In the genomic region with DNA sequence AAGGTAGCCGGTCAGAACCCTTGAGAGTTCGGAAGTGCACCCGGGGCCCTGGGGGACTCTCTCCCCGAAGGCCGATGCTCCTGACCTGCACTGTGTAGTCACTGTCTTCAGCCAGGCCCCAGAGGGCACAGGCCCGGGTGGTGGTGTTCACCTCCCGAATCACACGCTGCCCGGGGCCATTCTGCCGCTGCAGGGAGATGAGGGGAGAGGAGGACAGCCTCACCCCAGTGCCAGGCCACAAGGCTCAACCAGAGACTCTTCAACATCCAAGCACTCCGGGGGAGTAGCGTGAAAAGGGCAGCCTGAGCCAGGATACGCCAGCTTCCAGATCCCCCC, we compare ENCODE assay signal across 10 cellular contexts. TPM values are rescaled to one million over a fixed set of nuclear protein-coding genes. Genes with fewer than 3 reads are reported as not detected.
A peak's percentile ranks its signal among the peaks of the same experiment; 100 is the strongest.
DNase-seq lines count a peak whose midpoint lies in the region; ATAC-seq and TF ChIP-seq lines count a peak whose summit lies in the region.
"Had no signal": no experiment of that assay in that cellular context is flagged by ENCODE, and none has a peak within 500 bp of the region (broad histone marks: within the 10 kb centered on the region; RNA-seq: fewer than 3 reads in every experiment).

No MANE protein-coding gene starts in this region.

- intact Hi-C loops in CD4-positive, alpha-beta memory T cell (cut with micrococcal nuclease) = no loop called here
- intact Hi-C loops in activated CD4-positive, alpha-beta memory T cell treated with anti-CD3 and anti-CD28 coated beads for 36 hours (cut with micrococcal nuclease) = no loop called here
- intact Hi-C loops in esophagus muscularis mucosa (cut with DNase I) = no loop called here

- CTCF ChIA-PET in CD4-positive, alpha-beta memory T cell (lab: Charles Lee; ENCODE audit: partially characterized antibody) = interaction anchor here (0.9 kb wide), 1 partner anchor 191 kb away, joined by 3 read pairs; no protein-coding TSS in a partner anchor
- CTCF ChIA-PET in activated CD4-positive, alpha-beta memory T cell treated with anti-CD3 and anti-CD28 coated beads for 36 hours (lab: Charles Lee) = no interaction called here

- peak overlapping the region; percentile 25 to 64 (median 54) for H3K4me3 Mint-ChIP-seq in CD4-positive, alpha-beta memory T cell
- peak overlapping the region; percentile 44 for H3K4me3 Mint-ChIP-seq in activated CD4-positive, alpha-beta memory T cell treated with anti-CD3 and anti-CD28 coated beads for 36 hours

- no peak overlapping the region for H4K8ac ChIP-seq in neuronal stem cell (ENCODE audit: low read depth, low read length)

- no peak for DNase-seq in CD4-positive, alpha-beta memory T cell
- DNase-seq in activated CD4-positive, alpha-beta memory T cell treated with anti-CD3 and anti-CD28 coated beads for 36 hours = no peak
- no peak for DNase-seq in esophagus muscularis mucosa (ENCODE audit: extremely low spot score)
- DNase-seq in neuronal stem cell (ENCODE audit: low spot score) = no peak
- no peak for DNase-seq in NCI-H2081 (lab: John Stamatoyannopoulos, UW)
- DNase-seq in middle frontal gyrus (ENCODE audit: extremely low spot score, low spot score) = no peak

- H2AK5ac ChIP-seq in neuronal stem cell (ENCODE audit: low read depth, low read length) = no peak overlapping the region

- no peak overlapping the region for H3K9ac ChIP-seq in neuronal stem cell (ENCODE audit: low read depth, low read length, poor library complexity)

- peaks cover 31% of the 10 kb centered on the region for H3K27me3 ChIP-seq in CD4-positive, alpha-beta memory T cell (ENCODE audit: insufficient read depth, low read length)
- H3K27me3 ChIP-seq in esophagus muscularis mucosa (peaks cover 0 to 4% (median 2%) of the 10 kb centered on the region in 4 donors), neuronal stem cell (ENCODE audit: control insufficient read depth in 3 of 3, insufficient read depth in 3 of 3, low read depth in 1 of 3, low read length in 3 of 3) (peaks cover 0 to 41% (median 10%) of the 10 kb centered on the region in 3 experiments)

- H3K4me1 Mint-ChIP-seq in CD4-positive, alpha-beta memory T cell = peaks cover 9 to 29% (median 21%) of the 10 kb centered on the region in 4 donors
- peaks cover 27% of the 10 kb centered on the region for H3K4me1 Mint-ChIP-seq in activated CD4-positive, alpha-beta memory T cell treated with anti-CD3 and anti-CD28 coated beads for 36 hours (ENCODE audit: low read depth)

- no peak overlapping the region for H3K14ac ChIP-seq in neuronal stem cell (ENCODE audit: low read length)

- H3K27me3 Mint-ChIP-seq in CD4-positive, alpha-beta memory T cell = peaks cover 31 to 33% of the 10 kb centered on the region in 2 donors
- peaks cover 36% of the 10 kb centered on the region for H3K27me3 Mint-ChIP-seq in activated CD4-positive, alpha-beta memory T cell treated with anti-CD3 and anti-CD28 coated beads for 36 hours

- ATAC-seq in GM18505 (IDR thresholded peaks at IDR 0.05; ENCODE audit: unreplicated experiment) (no peak), GM21576 (IDR thresholded peaks at IDR 0.05; ENCODE audit: unreplicated experiment) (no peak)

- H2BK5ac ChIP-seq in neuronal stem cell (ENCODE audit: low read length) = no peak overlapping the region

- H2BK120ac ChIP-seq in neuronal stem cell (ENCODE audit: low read depth, low read length) = no peak overlapping the region

- H3K23ac ChIP-seq in neuronal stem cell (ENCODE audit: low read depth, low read length, poor library complexity) = peak overlapping the region; percentile 62

- H3K79me1 ChIP-seq in neuronal stem cell (ENCODE audit: low read depth, low read length) = peaks cover 3% of the 10 kb centered on the region

- H3K27ac Mint-ChIP-seq in CD4-positive, alpha-beta memory T cell = peak overlapping the region in 2 of 7 donors; percentile 32 to 44
- H3K27ac Mint-ChIP-seq in activated CD4-positive, alpha-beta memory T cell treated with anti-CD3 and anti-CD28 coated beads for 36 hours = no peak overlapping the region

- no peaks in the 10 kb centered on the region for H3K36me3 ChIP-seq in CD4-positive, alpha-beta memory T cell (ENCODE audit: insufficient read depth, low read length)
- peaks cover 0 to 8% (median 0%) of the 10 kb centered on the region in 4 donors for H3K36me3 ChIP-seq in esophagus muscularis mucosa
- no peaks in the 10 kb centered on the region for H3K36me3 ChIP-seq in neuronal stem cell (replicated peaks in 1 of 2; ENCODE audit: control insufficient read depth in 2 of 2, insufficient read depth in 2 of 2, low read length in 2 of 2)

- TF ChIP-seq CTCF in esophagus muscularis mucosa (IDR thresholded peaks at IDR 0.05) = no peak

- H3K18ac ChIP-seq in neuronal stem cell (ENCODE audit: low read length) = peak overlapping the region; percentile 95

- H4K91ac ChIP-seq in neuronal stem cell (ENCODE audit: low read depth, low read length, poor library complexity) = no peak overlapping the region

- no peaks in the 10 kb centered on the region for H3K9me3 ChIP-seq in CD4-positive, alpha-beta memory T cell (ENCODE audit: control insufficient read depth in 1 of 2, low read length in 2 of 2)
- H3K9me3 ChIP-seq in esophagus muscularis mucosa = no peaks in the 10 kb centered on the region
- no peaks in the 10 kb centered on the region for H3K9me3 ChIP-seq in neuronal stem cell (replicated peaks in 1 of 2; ENCODE audit: control insufficient read depth in 2 of 2, insufficient read depth in 1 of 2, low read depth in 1 of 2, low read length in 2 of 2)

- H2BK12ac ChIP-seq in neuronal stem cell (ENCODE audit: low read length) = peak overlapping the region; percentile 11

- H3K4me2 ChIP-seq in neuronal stem cell (ENCODE audit: insufficient read depth, low read length, poor library complexity, severe bottlenecking) = peak overlapping the region; percentile 85

- H3K9me3 Mint-ChIP-seq in CD4-positive, alpha-beta memory T cell = no peaks in the 10 kb centered on the region
- no peaks in the 10 kb centered on the region for H3K9me3 Mint-ChIP-seq in activated CD4-positive, alpha-beta memory T cell treated with anti-CD3 and anti-CD28 coated beads for 36 hours

- WGBS in esophagus muscularis mucosa = 95% methylated on average over 10 of the region's 13 CpGs
- WGBS in neuronal stem cell (ENCODE audit: extremely low coverage in 2 of 2, insufficient read length in 2 of 2, insufficient replicate concordance in 1 of 2), 2 donors = no CpG with 5 or more reads among the region's 13 CpGs

- H2AFZ ChIP-seq in neuronal stem cell (ENCODE audit: low read length) = peak overlapping the region; percentile 100

- peaks cover 22% of the 10 kb centered on the region for H3K4me1 ChIP-seq in CD4-positive, alpha-beta memory T cell (ENCODE audit: insufficient read depth, low read length)
- H3K4me1 ChIP-seq in esophagus muscularis mucosa = peaks cover 5 to 35% (median 27%) of the 10 kb centered on the region in 4 donors
- peaks cover 6 to 13% of the 10 kb centered on the region in 2 donors for H3K4me1 ChIP-seq in neuronal stem cell (ENCODE audit: control insufficient read depth in 2 of 2, insufficient read depth in 1 of 2, low read depth in 1 of 2, low read length in 2 of 2)

- no peak overlapping the region for H3K27ac ChIP-seq in CD4-positive, alpha-beta memory T cell (ENCODE audit: low read depth, low read length)
- H3K27ac ChIP-seq in esophagus muscularis mucosa (replicated peaks in 1 of 4) (peak overlapping the region; percentile 63 to 74 (median 70)), neuronal stem cell (replicated peaks; ENCODE audit: low read length) (no peak overlapping the region)

- H2BK15ac ChIP-seq in neuronal stem cell (ENCODE audit: low read length) = peak overlapping the region; percentile 21

- H3K36me3 Mint-ChIP-seq in CD4-positive, alpha-beta memory T cell = no peaks in the 10 kb centered on the region
- H3K36me3 Mint-ChIP-seq in activated CD4-positive, alpha-beta memory T cell treated with anti-CD3 and anti-CD28 coated beads for 36 hours = peaks cover 3% of the 10 kb centered on the region

- TF ChIP-seq EP300 in esophagus muscularis mucosa (IDR thresholded peaks at IDR 0.05) = no peak

- POLR2A ChIA-PET in CD4-positive, alpha-beta memory T cell (lab: Charles Lee; ENCODE audit: partially characterized antibody) = no interaction called here
- POLR2A ChIA-PET in activated CD4-positive, alpha-beta memory T cell treated with anti-CD3 and anti-CD28 coated beads for 36 hours (lab: Charles Lee) = interaction anchor here (1.1 kb wide), 1 partner anchor 65 kb away, joined by 4 read pairs; the partner anchor contains the start of gene NRBP1

- no peak for TF ChIP-seq POLR2A in esophagus muscularis mucosa (IDR thresholded peaks at IDR 0.05; ENCODE audit: low read depth)
- TF ChIP-seq POLR2A in GM18505 (IDR thresholded peaks at IDR 0.05; ENCODE audit: borderline replicate concordance, extremely low read depth, insufficient read depth, insufficient read length) = no peak

- no peak overlapping the region for H3K4me3 ChIP-seq in CD4-positive, alpha-beta memory T cell (ENCODE audit: low read length in 2 of 2)
- peak overlapping the region in 2 of 4 donors; percentile 78 to 79 for H3K4me3 ChIP-seq in esophagus muscularis mucosa
- peak overlapping the region in 1 of 2 donors; percentile 65 for H3K4me3 ChIP-seq in neuronal stem cell (ENCODE audit: low read length in 2 of 2)

- no peak overlapping the region for H3K4ac ChIP-seq in neuronal stem cell (ENCODE audit: low read length)

RNA-seq across cellular contexts. Expression of gene FNDC4, which starts 1.1 kb away (rescaled TPM):
- not detected for total RNA-seq in CD4-positive, alpha-beta memory T cell
- polyA plus RNA-seq in CD4-positive, alpha-beta memory T cell = under 1 TPM in 1 of 2 donors, not detected in 1; 0.11 TPM
- total RNA-seq in activated CD4-positive, alpha-beta memory T cell treated with anti-CD3 and anti-CD28 coated beads for 36 hours = under 1 TPM; 0.22 to 0.38 TPM
- total RNA-seq in esophagus muscularis mucosa = 10 to 100 TPM in 2 of 4 donors, 1 to 10 TPM in 2; 3.3 to 12.6 (median 9.8) TPM
- polyA plus RNA-seq in neuronal stem cell (2013, experiment 1 of 2) = 19.2 TPM
- 17.6 TPM for polyA plus RNA-seq in neuronal stem cell (2013, experiment 2 of 2)
- total RNA-seq: T-helper 2 cell treated with Interferon-gamma antibody and Interleukin-4, amounts not matched to agents 100 ng/mL and 5 ng/mL, for 36 hours had no signal

RNA-seq across cellular contexts. Expression of gene GCKR, which starts 2.7 kb away (rescaled TPM):
- not detected for total RNA-seq in CD4-positive, alpha-beta memory T cell
- polyA plus RNA-seq in CD4-positive, alpha-beta memory T cell = not detected
- not detected for total RNA-seq in activated CD4-positive, alpha-beta memory T cell treated with anti-CD3 and anti-CD28 coated beads for 36 hours
- under 1 TPM in 1 of 4 donors, not detected in 3; 0.23 TPM for total RNA-seq in esophagus muscularis mucosa
- 0.36 TPM for polyA plus RNA-seq in neuronal stem cell (2013, experiment 1 of 2)
- polyA plus RNA-seq in neuronal stem cell (2013, experiment 2 of 2) = 0.26 TPM
- total RNA-seq: T-helper 2 cell treated with Interferon-gamma antibody and Interleukin-4, amounts not matched to agents 100 ng/mL and 5 ng/mL, for 36 hours had no signal

RNA-seq across cellular contexts. Expression of gene IFT172, which starts 4.4 kb away (rescaled TPM):
- total RNA-seq in CD4-positive, alpha-beta memory T cell = 10 to 100 TPM; 23.6 to 24.4 TPM
- polyA plus RNA-seq in CD4-positive, alpha-beta memory T cell = 1 to 10 TPM; 2.1 to 5.2 TPM
- total RNA-seq in activated CD4-positive, alpha-beta memory T cell treated with anti-CD3 and anti-CD28 coated beads for 36 hours = 1 to 10 TPM; 7.7 to 8.2 TPM
- total RNA-seq in esophagus muscularis mucosa = 10 to 100 TPM; 12.1 to 29.7 (median 25.0) TPM
- polyA plus RNA-seq in neuronal stem cell (2013, experiment 1 of 2) = 8.4 TPM
- 8.7 TPM for polyA plus RNA-seq in neuronal stem cell (2013, experiment 2 of 2)

RNA-seq across cellular contexts. Expression of gene KRTCAP3, which starts 51.7 kb away (rescaled TPM):
- total RNA-seq in CD4-positive, alpha-beta memory T cell = 10 to 100 TPM; 23.6 to 23.9 TPM
- polyA plus RNA-seq in CD4-positive, alpha-beta memory T cell = 1 to 10 TPM; 1.8 to 9.4 TPM
- total RNA-seq in activated CD4-positive, alpha-beta memory T cell treated with anti-CD3 and anti-CD28 coated beads for 36 hours = 1 to 10 TPM; 5.4 to 6.4 TPM
- under 1 TPM in 1 of 4 donors, not detected in 3; 0.45 TPM for total RNA-seq in esophagus muscularis mucosa
- polyA plus RNA-seq in neuronal stem cell (2013, experiment 1 of 2) = 5.7 TPM
- 5.2 TPM for polyA plus RNA-seq in neuronal stem cell (2013, experiment 2 of 2)
- total RNA-seq: pulmonary artery endothelial cell had no signal

Comparison
In these comparisons a context has a peak if more than half of its experiments do, and no peak if none do; other contexts are left out.
1. H3K27ac ChIP-seq: peak in esophagus muscularis mucosa (4 of 4); none in CD4-positive, alpha-beta memory T cell (single experiment) and neuronal stem cell (single experiment).